Comparison of ENCODE assay signal across 8 cellular contexts in the genomic region with DNA sequence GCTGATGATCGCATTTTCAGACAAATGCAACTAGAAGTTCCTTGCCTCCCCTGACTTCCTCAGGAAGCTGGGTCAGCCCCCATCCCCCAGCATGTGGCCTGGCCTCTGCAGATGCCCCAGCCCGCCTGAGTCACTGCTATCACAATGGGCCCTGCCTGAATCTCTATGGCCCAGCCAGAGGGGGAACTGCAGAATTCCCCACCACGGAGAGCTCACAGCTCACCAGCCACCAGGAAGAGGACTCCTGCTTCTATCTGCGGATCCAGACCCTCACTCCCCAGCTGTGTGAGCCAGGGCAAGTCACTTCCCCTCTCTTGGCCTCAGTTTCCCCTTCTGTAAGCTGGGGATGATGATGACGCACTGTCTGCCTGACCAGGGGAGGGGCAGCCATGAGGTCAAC. TPM values are rescaled to one million over a fixed set of nuclear protein-coding genes. Genes with fewer than 3 reads are reported as not detected.
DNase-seq lines count a peak whose midpoint lies in the region; ATAC-seq and TF ChIP-seq lines count a peak whose summit lies in the region.
"Had no signal": no experiment of that assay in that cellular context is flagged by ENCODE, and none has a peak within 500 bp of the region (broad histone marks: within the 10 kb centered on the region; RNA-seq: fewer than 3 reads in every experiment).

No MANE protein-coding gene starts in this region.

- peaks cover 0 to 3% (median 2%) of the 10 kb centered on the region in 3 donors for H3K36me3 Mint-ChIP-seq in immature natural killer cell

- TF ChIP-seq CTCF in astrocyte of the cerebellum (IDR thresholded peaks at IDR 0.05; ENCODE audit: low read depth, low read length, missing control alignments) (no peak), upper lobe of left lung (IDR thresholded peaks at IDR 0.05) (no peak)

- H3K36me3 ChIP-seq in upper lobe of left lung: no peaks in the 10 kb centered on the region

- peaks cover 6 to 10% (median 8%) of the 10 kb centered on the region in 3 donors for H3K27me3 Mint-ChIP-seq in immature natural killer cell (ENCODE audit: low read depth in 3 of 3)

- H3K9me3 ChIP-seq in upper lobe of left lung: no peaks in the 10 kb centered on the region

- ATAC-seq in upper lobe of left lung (ENCODE audit: low FRiP score in 2 of 2): peak in 1 of 2 donors; percentile 38
- ATAC-seq in GM19455 (IDR thresholded peaks at IDR 0.05; ENCODE audit: unreplicated experiment): no peak
- no peak for ATAC-seq in HG02840 (IDR thresholded peaks at IDR 0.05; ENCODE audit: low FRiP score, unreplicated experiment)
- ATAC-seq in HG03520 (IDR thresholded peaks at IDR 0.05; ENCODE audit: unreplicated experiment): no peak

- peaks cover 96 to 100% (median 98%) of the 10 kb centered on the region in 4 donors for H3K4me1 ChIP-seq in upper lobe of left lung

- H3K9me3 Mint-ChIP-seq in immature natural killer cell: no peaks in the 10 kb centered on the region

- WGBS in upper lobe of left lung, 2 donors: 29 to 53% methylated on average over 2 to 5 of the region's 5 CpGs

- peaks cover 72 to 85% of the 10 kb centered on the region in 2 donors for H3K4me1 Mint-ChIP-seq in immature natural killer cell

- DNase-seq in KBM-7 (peak; percentile 89), astrocyte of the cerebellum (ENCODE audit: low read depth) (peak; percentile 47), immature natural killer cell (no peak), upper lobe of left lung (peak; percentile 36 to 79)
- DNase-seq: T-helper 1 cell had no signal

- peak in 1 of 4 donors; percentile 41 for TF ChIP-seq EP300 in upper lobe of left lung (IDR thresholded peaks at IDR 0.05)

- H3K27ac ChIP-seq in upper lobe of left lung: peak overlapping the region; percentile 92 to 95 (median 94)

- H3K4me3 ChIP-seq in astrocyte of the cerebellum (ENCODE audit: low read depth, low read length) (no peak overlapping the region), upper lobe of left lung (peak overlapping the region in 1 of 4 donors; percentile 16)

- peak overlapping the region in 4 of 6 donors; percentile 11 to 57 (median 36) for H3K27ac Mint-ChIP-seq in immature natural killer cell

- peak overlapping the region; percentile 8 to 63 (median 42) for H3K4me3 Mint-ChIP-seq in immature natural killer cell

- H3K27me3 ChIP-seq in upper lobe of left lung: no peaks in the 10 kb centered on the region

- in situ Hi-C loops in KBM-7 (cut with MboI; ENCODE audit: low pct_unique_long_range_greater_than_20kb, low sequenced_read_pairs) (no loop called here), astrocyte of the cerebellum (cut with HindIII; ENCODE audit: low sequenced_read_pairs) (no loop called here)

- peak in 2 of 4 donors; percentile 21 to 49 for TF ChIP-seq POLR2A in upper lobe of left lung (IDR thresholded peaks at IDR 0.05)

RNA-seq across cellular contexts. Expression of a gene that starts 6.9 kb away (rescaled TPM):
- polyA plus RNA-seq in immature natural killer cell: 10 to 100 TPM in 1 of 3 donors, 1 to 10 TPM in 2; 3.1 to 30.2 (median 6.1) TPM
- 100 to 1,000 TPM in 5 of 6 donors, 10 to 100 TPM in 1; 95.3 to 607 (median 227) TPM for total RNA-seq in upper lobe of left lung

RNA-seq across cellular contexts. Expression of a gene that starts 56.6 kb away (rescaled TPM):
- polyA plus RNA-seq in immature natural killer cell: not detected
- not detected for total RNA-seq in upper lobe of left lung

Comparison
In these comparisons a context has a peak if more than half of its experiments do, and no peak if none do; other contexts are left out.
1. DNase-seq: peak in KBM-7 (single experiment), astrocyte of the cerebellum (single experiment) and upper lobe of left lung (2 of 2); none in immature natural killer cell (0 of 3).